8 cellular contexts compared by ENCODE assay signal in the genomic region with DNA sequence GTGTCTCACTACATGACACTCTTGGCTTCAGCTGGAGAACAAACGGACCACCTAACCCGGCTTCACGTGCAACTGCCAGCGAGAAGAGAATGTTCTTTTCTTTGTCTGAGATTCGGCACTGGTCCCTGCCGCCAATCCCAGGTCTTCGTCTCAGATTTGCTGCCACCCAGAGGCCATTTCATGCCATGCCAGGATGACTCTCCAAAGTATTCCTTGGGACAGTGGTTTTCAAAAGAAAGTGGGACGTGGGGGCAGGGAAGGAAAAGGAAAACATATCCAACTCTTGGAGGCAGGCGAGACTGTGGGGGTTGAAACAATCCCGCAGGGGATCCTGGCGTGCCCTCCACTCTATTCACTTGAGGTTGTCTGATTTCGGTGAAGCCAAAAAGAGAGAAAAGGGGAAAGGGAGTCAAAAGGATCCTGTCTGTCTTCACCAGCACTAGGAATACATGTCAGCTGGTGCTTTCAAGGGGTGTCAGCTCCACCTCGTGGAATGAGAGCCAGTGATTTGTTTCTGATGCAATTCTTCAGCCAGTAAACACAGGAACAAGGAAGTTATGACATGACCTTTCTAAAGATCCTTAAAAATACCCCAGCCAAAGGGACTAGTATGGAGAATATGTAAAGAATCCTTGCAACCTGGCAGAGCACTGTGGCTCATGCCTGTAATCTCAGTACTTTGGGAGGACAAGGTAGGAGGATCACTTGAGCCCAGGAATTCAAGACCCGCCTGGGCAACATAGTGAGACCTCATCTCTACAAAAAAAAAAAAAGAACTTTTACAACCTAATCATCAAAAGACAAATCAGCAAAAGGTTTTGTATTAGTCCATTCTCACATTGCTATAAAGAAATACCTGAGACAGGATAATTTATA. TPM values are rescaled to one million over a fixed set of nuclear protein-coding genes. Genes with fewer than 3 reads are reported as not detected.
DNase-seq lines count a peak whose midpoint lies in the region; ATAC-seq and TF ChIP-seq lines count a peak whose summit lies in the region.

No MANE protein-coding gene starts in this region.

- no peak overlapping the region for H3K4me3 ChIP-seq in RWPE2 (ENCODE audit: severe bottlenecking)
- H3K4me3 ChIP-seq in breast epithelium, result peak overlapping the region in 2 of 3 donors; percentile 6 to 58
- H3K4me3 ChIP-seq in kidney epithelial cell (ENCODE audit: low read depth, low read length), result no peak overlapping the region

- DNase-seq in ELF-1 (ENCODE audit: low read depth, low spot score) (peak; percentile 90), RWPE2 (ENCODE audit: low spot score) (no peak), breast epithelium (ENCODE audit: low spot score in 2 of 2) (peak; percentile 65 to 87), kidney epithelial cell (ENCODE audit: low read depth) (no peak), KG1 (lab: John Stamatoyannopoulos, UW) (no peak)
- peak; percentile 1 to 21 (median 14) for DNase-seq in stimulated activated CD4-positive, alpha-beta T cell treated with anti-CD3 and anti-CD28 coated beads, Interleukin-1b, Interleukin-23, amount 100 ng/mL, for 24 hours (ENCODE audit: low read depth in 4 of 4, low spot score in 1 of 4)

- TF ChIP-seq POLR2A in breast epithelium (IDR thresholded peaks at IDR 0.05), result no peak

- intact Hi-C loops in breast epithelium (cut with DNase I; ENCODE audit: low total_unique reads), result no loop called here

- H3K36me3 ChIP-seq in RWPE2 (ENCODE audit: low read depth), result no peaks in the 10 kb centered on the region
- H3K36me3 ChIP-seq in breast epithelium, result no peaks in the 10 kb centered on the region
- no peaks in the 10 kb centered on the region for H3K36me3 ChIP-seq in kidney epithelial cell (ENCODE audit: control insufficient read depth, insufficient read depth, low read length)

- peak; percentile 84 for ATAC-seq in GM21619 (IDR thresholded peaks at IDR 0.05; ENCODE audit: unreplicated experiment)
- ATAC-seq in RWPE2 (ENCODE audit: low read depth), result peak; percentile 81

- no peaks in the 10 kb centered on the region for H3K27me3 ChIP-seq in RWPE2 (ENCODE audit: insufficient read depth, poor library complexity, severe bottlenecking)
- no peaks in the 10 kb centered on the region for H3K27me3 ChIP-seq in breast epithelium
- H3K27me3 ChIP-seq in kidney epithelial cell (ENCODE audit: control insufficient read depth, insufficient read depth, low read length), result no peaks in the 10 kb centered on the region

- peak overlapping the region; percentile 68 for H3K27ac ChIP-seq in RWPE2 (ENCODE audit: poor library complexity, severe bottlenecking)
- peak overlapping the region; percentile 62 to 82 for H3K27ac ChIP-seq in breast epithelium

- H3K4me1 ChIP-seq in RWPE2 (ENCODE audit: insufficient read depth, poor library complexity, severe bottlenecking) (peaks cover 31% of the 10 kb centered on the region), breast epithelium (peaks cover 5 to 13% of the 10 kb centered on the region in 2 donors)

- TF ChIP-seq CTCF in LNCAP (IDR thresholded peaks at IDR 0.05), result peak; percentile 90
- TF ChIP-seq CTCF in RWPE2 (IDR thresholded peaks at IDR 0.05; ENCODE audit: poor library complexity, severe bottlenecking), result peak; percentile 93
- peak; percentile 67 to 87 (median 75) for TF ChIP-seq CTCF in breast epithelium (IDR thresholded peaks at IDR 0.05)
- peak; percentile 89 for TF ChIP-seq CTCF in kidney epithelial cell (IDR thresholded peaks at IDR 0.05; ENCODE audit: insufficient read depth, low read length, poor library complexity, severe bottlenecking)

- H3K9me3 ChIP-seq in RWPE2 (ENCODE audit: severe bottlenecking), result no peaks in the 10 kb centered on the region
- H3K9me3 ChIP-seq in breast epithelium, result peaks cover 8 to 9% of the 10 kb centered on the region in 2 donors

RNA-seq across cellular contexts. Expression of a gene that starts 41.0 kb away (rescaled TPM):
- 1 to 10 TPM in 1 of 3 donors, under 1 TPM in 2; 0.44 to 3.3 (median 0.80) TPM for total RNA-seq in breast epithelium
- total RNA-seq in kidney epithelial cell, result not detected in 2 replicates

RNA-seq across cellular contexts. Expression of a gene that starts 46.7 kb away (rescaled TPM):
- total RNA-seq in breast epithelium (100 to 1,000 TPM in 1 of 3 donors, 10 to 100 TPM in 2; 79.3 to 111 (median 82.7) TPM), kidney epithelial cell (91.1 and 93.2 TPM in 2 replicates)

RNA-seq across cellular contexts. Expression of a gene that starts 57.6 kb away (rescaled TPM):
- 10 to 100 TPM; 60.0 to 83.9 (median 76.5) TPM for total RNA-seq in breast epithelium
- 129 and 156 TPM in 2 replicates for total RNA-seq in kidney epithelial cell

Comparison
In these comparisons a context has a peak if more than half of its experiments do, and no peak if none do; other contexts are left out.
1. DNase-seq: peak in ELF-1 (single experiment), breast epithelium (2 of 2) and stimulated activated CD4-positive, alpha-beta T cell treated with anti-CD3 and anti-CD28 coated beads, Interleukin-1b, Interleukin-23, amount 100 ng/mL, for 24 hours (4 of 4); none in RWPE2 (single experiment), kidney epithelial cell (single experiment) and KG1 (single experiment).
2. H3K4me3 ChIP-seq: peak in breast epithelium (2 of 3); none in RWPE2 (single experiment) and kidney epithelial cell (single experiment).
3. Peak in every context shown above with its lines, with median percentiles within 50 percentile points of each other: CTCF ChIP-seq.